Comparison of ENCODE assay signal across 1 cellular context in genomic region chr20:59147197-59147596, GRCh38.
TF ChIP-seq lines count a peak whose summit lies in the region.

No MANE protein-coding gene starts in this region.

TF ChIP-seq in WTC11, 78 proteins besides CTCF, POLR2A, EP300 and RAD21 (continued from another document):
- TF ChIP-seq AFF4 (CRISPR knock-in tag; IDR thresholded peaks at IDR 0.05; ENCODE audit: borderline replicate concordance) = no peak
- TF ChIP-seq MLX (CRISPR knock-in tag; IDR thresholded peaks at IDR 0.05) = no peak
- no peak for TF ChIP-seq SMAD4 (CRISPR knock-in tag; IDR thresholded peaks at IDR 0.05)
- TF ChIP-seq IRF1 (CRISPR knock-in tag; IDR thresholded peaks at IDR 0.05) = no peak
- TF ChIP-seq ATF3 (CRISPR knock-in tag; conservative IDR thresholded peaks at IDR 0.05) = no peak
- no peak for TF ChIP-seq ZNF121 (CRISPR knock-in tag; IDR thresholded peaks at IDR 0.05)
- no peak for TF ChIP-seq RORB (CRISPR knock-in tag; IDR thresholded peaks at IDR 0.05)
- no peak for TF ChIP-seq ZNF671 (CRISPR knock-in tag; IDR thresholded peaks at IDR 0.05)
- no peak for TF ChIP-seq FOXP4 (CRISPR knock-in tag; IDR thresholded peaks at IDR 0.05)
- no peak for TF ChIP-seq FOXP1 (CRISPR knock-in tag; IDR thresholded peaks at IDR 0.05; ENCODE audit: borderline replicate concordance)
- TF ChIP-seq ATF2 (CRISPR knock-in tag; IDR thresholded peaks at IDR 0.05; ENCODE audit: borderline replicate concordance, low read depth) = no peak
- no peak for TF ChIP-seq ZBTB43 (CRISPR knock-in tag; IDR thresholded peaks at IDR 0.05)
- no peak for TF ChIP-seq JUN (CRISPR knock-in tag; IDR thresholded peaks at IDR 0.05)
- TF ChIP-seq KAT7 (CRISPR knock-in tag; IDR thresholded peaks at IDR 0.05; ENCODE audit: borderline replicate concordance) = no peak
